In genomic region chr14:73712071-73712506, GRCh38 we compare ENCODE assay signal across 8 cellular contexts. TPM values are rescaled to one million over a fixed set of nuclear protein-coding genes. Genes with fewer than 3 reads are reported as not detected.
DNase-seq lines count a peak whose midpoint lies in the region; ATAC-seq and TF ChIP-seq lines count a peak whose summit lies in the region.

No MANE protein-coding gene starts in this region.

- DNase-seq in fibroblast of mammary gland (ENCODE audit: low read depth) (no peak), skeletal muscle cell (ENCODE audit: low read depth) (no peak), D341Med (ENCODE audit: low spot score) (no peak), left colon (no peak), cerebellar cortex (ENCODE audit: low spot score) (no peak)

- ATAC-seq in SK-N-SH treated with all-trans-retinoic acid at 6 μM for 48 hours, result peak; percentile 9
- no peak for ATAC-seq in left colon
- ATAC-seq in GM19324 (IDR thresholded peaks at IDR 0.05; ENCODE audit: low FRiP score, unreplicated experiment), result no peak

- intact Hi-C loops in left colon (cut with DNase I, micrococcal nuclease), result no loop called here

- H3K4me3 ChIP-seq in GM12875 (ENCODE audit: low read depth, low read length) (peak overlapping the region; percentile 90), fibroblast of mammary gland (ENCODE audit: control insufficient read depth, low read depth, low read length) (peak overlapping the region; percentile 85), skeletal muscle cell (ENCODE audit: low read depth, low read length) (peak overlapping the region; percentile 79)

- TF ChIP-seq CTCF in GM12875 (IDR thresholded peaks at IDR 0.05; ENCODE audit: borderline replicate concordance, insufficient read depth, low read depth, low read length), result no peak
- no peak for TF ChIP-seq CTCF in fibroblast of mammary gland (conservative IDR thresholded peaks at IDR 0.05; ENCODE audit: control insufficient read depth, insufficient read depth, low read depth, low read length)

TF ChIP-seq in SK-N-SH treated with all-trans-retinoic acid at 6 μM for 48 hours, 23 proteins besides CTCF, POLR2A, EP300 and RAD21:
- TF ChIP-seq ZNF565 (CRISPR knock-in tag; conservative IDR thresholded peaks at IDR 0.05; ENCODE audit: low read depth) (no peak), ZNF70 (CRISPR knock-in tag; IDR thresholded peaks at IDR 0.05) (no peak), RARB (CRISPR knock-in tag; IDR thresholded peaks at IDR 0.05) (no peak)

RNA-seq across cellular contexts. Expression of gene PNMA1, which starts 2.1 kb away (rescaled TPM):
- 10 to 100 TPM; 15.3 to 47.1 TPM for total RNA-seq in left colon
